ENCODE assay signal across 1 cellular context in the genomic region with DNA sequence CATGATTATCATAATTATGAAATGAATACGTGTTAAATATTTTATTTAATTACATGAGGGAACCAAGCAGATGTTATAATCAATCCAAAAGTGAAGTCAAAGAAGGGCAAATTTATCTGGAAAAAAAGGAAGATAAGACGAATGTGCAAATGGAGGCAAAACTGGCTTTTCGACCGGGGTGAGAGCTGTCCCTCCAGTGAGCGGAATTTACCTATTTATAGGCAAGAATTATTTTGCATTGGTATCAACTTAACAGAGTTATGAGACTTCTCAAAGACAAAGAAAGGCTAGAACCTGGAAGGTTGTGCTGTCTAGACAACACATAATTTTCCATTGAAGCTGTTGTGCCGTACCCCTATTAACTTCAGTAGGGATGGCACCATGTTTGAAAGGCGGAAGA.
TF ChIP-seq lines count a peak whose summit lies in the region.

No MANE protein-coding gene starts in this region.

TF ChIP-seq in HepG2, 621 proteins besides CTCF, POLR2A, EP300 and RAD21:
- no peak for TF ChIP-seq NR2C2 (CRISPR knock-in tag; IDR thresholded peaks at IDR 0.05; ENCODE audit: borderline replicate concordance)
- TF ChIP-seq ZNF383 (CRISPR knock-in tag; IDR thresholded peaks at IDR 0.05; ENCODE audit: borderline replicate concordance) = no peak
- TF ChIP-seq, protein P1, sequence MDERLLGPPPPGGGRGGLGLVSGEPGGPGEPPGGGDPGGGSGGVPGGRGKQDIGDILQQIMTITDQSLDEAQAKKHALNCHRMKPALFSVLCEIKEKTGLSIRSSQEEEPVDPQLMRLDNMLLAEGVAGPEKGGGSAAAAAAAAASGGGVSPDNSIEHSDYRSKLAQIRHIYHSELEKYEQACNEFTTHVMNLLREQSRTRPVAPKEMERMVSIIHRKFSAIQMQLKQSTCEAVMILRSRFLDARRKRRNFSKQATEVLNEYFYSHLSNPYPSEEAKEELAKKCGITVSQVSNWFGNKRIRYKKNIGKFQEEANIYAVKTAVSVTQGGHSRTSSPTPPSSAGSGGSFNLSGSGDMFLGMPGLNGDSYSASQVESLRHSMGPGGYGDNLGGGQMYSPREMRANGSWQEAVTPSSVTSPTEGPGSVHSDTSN (CRISPR knock-in tag; IDR thresholded peaks at IDR 0.05) = no peak
- TF ChIP-seq NPAS2 (CRISPR knock-in tag; IDR thresholded peaks at IDR 0.05; ENCODE audit: borderline replicate concordance) = no peak
- TF ChIP-seq, protein P2, sequence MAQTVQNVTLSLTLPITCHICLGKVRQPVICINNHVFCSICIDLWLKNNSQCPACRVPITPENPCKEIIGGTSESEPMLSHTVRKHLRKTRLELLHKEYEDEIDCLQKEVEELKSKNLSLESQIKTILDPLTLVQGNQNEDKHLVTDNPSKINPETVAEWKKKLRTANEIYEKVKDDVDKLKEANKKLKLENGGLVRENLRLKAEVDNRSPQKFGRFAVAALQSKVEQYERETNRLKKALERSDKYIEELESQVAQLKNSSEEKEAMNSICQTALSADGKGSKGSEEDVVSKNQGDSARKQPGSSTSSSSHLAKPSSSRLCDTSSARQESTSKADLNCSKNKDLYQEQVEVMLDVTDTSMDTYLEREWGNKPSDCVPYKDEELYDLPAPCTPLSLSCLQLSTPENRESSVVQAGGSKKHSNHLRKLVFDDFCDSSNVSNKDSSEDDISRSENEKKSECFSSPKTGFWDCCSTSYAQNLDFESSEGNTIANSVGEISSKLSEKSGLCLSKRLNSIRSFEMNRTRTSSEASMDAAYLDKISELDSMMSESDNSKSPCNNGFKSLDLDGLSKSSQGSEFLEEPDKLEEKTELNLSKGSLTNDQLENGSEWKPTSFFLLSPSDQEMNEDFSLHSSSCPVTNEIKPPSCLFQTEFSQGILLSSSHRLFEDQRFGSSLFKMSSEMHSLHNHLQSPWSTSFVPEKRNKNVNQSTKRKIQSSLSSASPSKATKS (CRISPR knock-in tag; IDR thresholded peaks at IDR 0.05) = no peak
- TF ChIP-seq, protein P3, sequence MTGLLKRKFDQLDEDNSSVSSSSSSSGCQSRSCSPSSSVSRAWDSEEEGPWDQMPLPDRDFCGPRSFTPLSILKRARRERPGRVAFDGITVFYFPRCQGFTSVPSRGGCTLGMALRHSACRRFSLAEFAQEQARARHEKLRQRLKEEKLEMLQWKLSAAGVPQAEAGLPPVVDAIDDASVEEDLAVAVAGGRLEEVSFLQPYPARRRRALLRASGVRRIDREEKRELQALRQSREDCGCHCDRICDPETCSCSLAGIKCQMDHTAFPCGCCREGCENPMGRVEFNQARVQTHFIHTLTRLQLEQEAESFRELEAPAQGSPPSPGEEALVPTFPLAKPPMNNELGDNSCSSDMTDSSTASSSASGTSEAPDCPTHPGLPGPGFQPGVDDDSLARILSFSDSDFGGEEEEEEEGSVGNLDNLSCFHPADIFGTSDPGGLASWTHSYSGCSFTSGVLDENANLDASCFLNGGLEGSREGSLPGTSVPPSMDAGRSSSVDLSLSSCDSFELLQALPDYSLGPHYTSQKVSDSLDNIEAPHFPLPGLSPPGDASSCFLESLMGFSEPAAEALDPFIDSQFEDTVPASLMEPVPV (CRISPR knock-in tag; IDR thresholded peaks at IDR 0.05) = no peak
- no peak for TF ChIP-seq HDAC6 (IDR thresholded peaks at IDR 0.05; ENCODE audit: low read depth, low read length)
- no peak for TF ChIP-seq ZNF766 (CRISPR knock-in tag; IDR thresholded peaks at IDR 0.05; ENCODE audit: borderline replicate concordance)
- no peak for TF ChIP-seq SKI (IDR thresholded peaks at IDR 0.05; ENCODE audit: partially characterized antibody)
- TF ChIP-seq, protein P4, sequence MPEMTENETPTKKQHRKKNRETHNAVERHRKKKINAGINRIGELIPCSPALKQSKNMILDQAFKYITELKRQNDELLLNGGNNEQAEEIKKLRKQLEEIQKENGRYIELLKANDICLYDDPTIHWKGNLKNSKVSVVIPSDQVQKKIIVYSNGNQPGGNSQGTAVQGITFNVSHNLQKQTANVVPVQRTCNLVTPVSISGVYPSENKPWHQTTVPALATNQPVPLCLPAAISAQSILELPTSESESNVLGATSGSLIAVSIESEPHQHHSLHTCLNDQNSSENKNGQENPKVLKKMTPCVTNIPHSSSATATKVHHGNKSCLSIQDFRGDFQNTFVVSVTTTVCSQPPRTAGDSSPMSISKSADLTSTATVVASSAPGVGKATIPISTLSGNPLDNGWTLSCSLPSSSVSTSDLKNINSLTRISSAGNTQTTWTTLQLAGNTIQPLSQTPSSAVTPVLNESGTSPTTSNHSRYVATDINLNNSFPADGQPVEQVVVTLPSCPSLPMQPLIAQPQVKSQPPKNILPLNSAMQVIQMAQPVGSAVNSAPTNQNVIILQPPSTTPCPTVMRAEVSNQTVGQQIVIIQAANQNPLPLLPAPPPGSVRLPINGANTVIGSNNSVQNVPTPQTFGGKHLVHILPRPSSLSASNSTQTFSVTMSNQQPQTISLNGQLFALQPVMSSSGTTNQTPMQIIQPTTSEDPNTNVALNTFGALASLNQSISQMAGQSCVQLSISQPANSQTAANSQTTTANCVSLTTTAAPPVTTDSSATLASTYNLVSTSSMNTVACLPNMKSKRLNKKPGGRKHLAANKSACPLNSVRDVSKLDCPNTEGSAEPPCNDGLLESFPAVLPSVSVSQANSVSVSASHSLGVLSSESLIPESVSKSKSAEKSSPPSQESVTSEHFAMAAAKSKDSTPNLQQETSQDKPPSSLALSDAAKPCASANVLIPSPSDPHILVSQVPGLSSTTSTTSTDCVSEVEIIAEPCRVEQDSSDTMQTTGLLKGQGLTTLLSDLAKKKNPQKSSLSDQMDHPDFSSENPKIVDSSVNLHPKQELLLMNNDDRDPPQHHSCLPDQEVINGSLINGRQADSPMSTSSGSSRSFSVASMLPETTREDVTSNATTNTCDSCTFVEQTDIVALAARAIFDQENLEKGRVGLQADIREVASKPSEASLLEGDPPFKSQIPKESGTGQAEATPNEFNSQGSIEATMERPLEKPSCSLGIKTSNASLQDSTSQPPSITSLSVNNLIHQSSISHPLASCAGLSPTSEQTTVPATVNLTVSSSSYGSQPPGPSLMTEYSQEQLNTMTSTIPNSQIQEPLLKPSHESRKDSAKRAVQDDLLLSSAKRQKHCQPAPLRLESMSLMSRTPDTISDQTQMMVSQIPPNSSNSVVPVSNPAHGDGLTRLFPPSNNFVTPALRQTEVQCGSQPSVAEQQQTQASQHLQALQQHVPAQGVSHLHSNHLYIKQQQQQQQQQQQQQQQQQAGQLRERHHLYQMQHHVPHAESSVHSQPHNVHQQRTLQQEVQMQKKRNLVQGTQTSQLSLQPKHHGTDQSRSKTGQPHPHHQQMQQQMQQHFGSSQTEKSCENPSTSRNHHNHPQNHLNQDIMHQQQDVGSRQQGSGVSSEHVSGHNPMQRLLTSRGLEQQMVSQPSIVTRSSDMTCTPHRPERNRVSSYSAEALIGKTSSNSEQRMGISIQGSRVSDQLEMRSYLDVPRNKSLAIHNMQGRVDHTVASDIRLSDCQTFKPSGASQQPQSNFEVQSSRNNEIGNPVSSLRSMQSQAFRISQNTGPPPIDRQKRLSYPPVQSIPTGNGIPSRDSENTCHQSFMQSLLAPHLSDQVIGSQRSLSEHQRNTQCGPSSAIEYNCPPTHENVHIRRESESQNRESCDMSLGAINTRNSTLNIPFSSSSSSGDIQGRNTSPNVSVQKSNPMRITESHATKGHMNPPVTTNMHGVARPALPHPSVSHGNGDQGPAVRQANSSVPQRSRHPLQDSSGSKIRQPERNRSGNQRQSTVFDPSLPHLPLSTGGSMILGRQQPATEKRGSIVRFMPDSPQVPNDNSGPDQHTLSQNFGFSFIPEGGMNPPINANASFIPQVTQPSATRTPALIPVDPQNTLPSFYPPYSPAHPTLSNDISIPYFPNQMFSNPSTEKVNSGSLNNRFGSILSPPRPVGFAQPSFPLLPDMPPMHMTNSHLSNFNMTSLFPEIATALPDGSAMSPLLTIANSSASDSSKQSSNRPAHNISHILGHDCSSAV (CRISPR knock-in tag; IDR thresholded peaks at IDR 0.05; ENCODE audit: borderline replicate concordance) = no peak
- TF ChIP-seq FOSL1 (CRISPR knock-in tag; IDR thresholded peaks at IDR 0.05; ENCODE audit: borderline replicate concordance) = no peak
